Comparison of ENCODE assay signal across 15 cellular contexts in the genomic region with DNA sequence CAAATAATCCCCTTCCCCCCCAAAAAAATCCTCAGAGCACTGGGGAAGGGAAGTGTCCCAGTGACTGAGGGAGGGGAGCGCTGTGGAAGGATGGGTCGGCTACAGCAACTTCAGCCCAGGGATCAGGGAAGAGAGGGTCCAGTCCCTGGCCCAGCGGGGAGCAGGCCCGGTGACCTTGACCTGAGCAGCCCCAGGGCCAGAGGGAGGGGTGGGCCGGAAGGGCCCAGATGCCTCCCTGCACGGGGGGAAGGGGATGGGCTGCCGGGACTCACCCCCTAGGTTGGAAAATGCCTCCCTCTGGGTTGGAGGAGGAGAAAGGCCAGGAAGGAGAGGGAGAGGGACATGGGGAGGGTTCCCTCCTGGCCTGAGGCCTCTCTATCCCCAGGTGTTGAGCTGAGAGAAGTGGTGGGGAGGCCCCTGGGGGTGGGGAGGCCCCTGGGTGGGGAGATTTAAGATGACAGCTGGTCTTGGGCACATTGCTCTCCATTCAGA. TPM values are rescaled to one million over a fixed set of nuclear protein-coding genes. Genes with fewer than 3 reads are reported as not detected.
DNase-seq lines count a peak whose midpoint lies in the region; ATAC-seq and TF ChIP-seq lines count a peak whose summit lies in the region.
"Had no signal": no experiment of that assay in that cellular context is flagged by ENCODE, and none has a peak within 500 bp of the region (broad histone marks: within the 10 kb centered on the region; RNA-seq: fewer than 3 reads in every experiment).

No MANE protein-coding gene starts in this region.

- H3K4me1 ChIP-seq in ES-I3 (ENCODE audit: insufficient read depth, low read length) (peaks cover 38% of the 10 kb centered on the region), RWPE2 (ENCODE audit: insufficient read depth, poor library complexity, severe bottlenecking) (peaks cover 50% of the 10 kb centered on the region), esophagus squamous epithelium (peaks cover 61 to 87% (median 80%) of the 10 kb centered on the region in 3 donors), osteoblast (ENCODE audit: insufficient read depth, low read length) (peaks cover 4% of the 10 kb centered on the region)

- ATAC-seq in RWPE2 (ENCODE audit: low read depth), result no peak
- ATAC-seq in GM21529 (IDR thresholded peaks at IDR 0.05; ENCODE audit: unreplicated experiment), result no peak
- ATAC-seq in HG03378 (IDR thresholded peaks at IDR 0.05; ENCODE audit: unreplicated experiment), result no peak

- peaks cover 49% of the 10 kb centered on the region for H4K20me1 ChIP-seq in osteoblast (ENCODE audit: insufficient read depth, low read length)

- H3K9me3 ChIP-seq in ES-I3 (ENCODE audit: control insufficient read depth, insufficient read depth, low read length), result no peaks in the 10 kb centered on the region
- no peaks in the 10 kb centered on the region for H3K9me3 ChIP-seq in RWPE2 (ENCODE audit: severe bottlenecking)
- no peaks in the 10 kb centered on the region for H3K9me3 ChIP-seq in esophagus squamous epithelium
- no peaks in the 10 kb centered on the region for H3K9me3 ChIP-seq in osteoblast (ENCODE audit: low read depth, low read length)
- H3K9me3 ChIP-seq: adrenal gland had no signal

- DNase-seq in RWPE2 (ENCODE audit: low spot score) (no peak), esophagus squamous epithelium (lab: John Stamatoyannopoulos, UW) (no peak), osteoblast (ENCODE audit: insufficient read length, low spot score, missing footprints) (peak; percentile 89), NCI-H2029 treated with DMSO at 0.1 percent for 48 hours (lab: John Stamatoyannopoulos, UW) (no peak)
- DNase-seq in stimulated activated CD4-positive, alpha-beta T cell treated with anti-CD3 and anti-CD28 coated beads, Interleukin-15, amount 100 ng/mL, for 24 hours, result no peak
- DNase-seq: activated CD8-positive, alpha-beta T cell treated with anti-CD3 and anti-CD28 coated beads for 36 hours; Karpas-422; left colon; NCI-H1417 treated with DMSO at 0.1 percent for 48 hours; NCI-H226 had no signal

- no peak overlapping the region for H3K4me2 ChIP-seq in osteoblast (ENCODE audit: insufficient read depth, low read length)

- intact Hi-C loops in esophagus squamous epithelium (cut with DNase I), result no loop called here

- no peak overlapping the region for H2AFZ ChIP-seq in osteoblast (ENCODE audit: low read length)

- TF ChIP-seq CTCF in RWPE2 (IDR thresholded peaks at IDR 0.05; ENCODE audit: poor library complexity, severe bottlenecking) (no peak), esophagus squamous epithelium (IDR thresholded peaks at IDR 0.05) (no peak), osteoblast (IDR thresholded peaks at IDR 0.05; ENCODE audit: extremely low read depth, low read depth, low read length) (no peak)

- H3K27ac ChIP-seq in RWPE2 (ENCODE audit: poor library complexity, severe bottlenecking) (peak overlapping the region; percentile 83), esophagus squamous epithelium (peak overlapping the region; percentile 63 to 85 (median 74)), osteoblast (ENCODE audit: low read depth, low read length) (no peak overlapping the region)
- H3K27ac ChIP-seq: SK-N-MC had no signal

- no peak overlapping the region for H3K4me3 ChIP-seq in RWPE2 (ENCODE audit: severe bottlenecking)
- H3K4me3 ChIP-seq in esophagus squamous epithelium, result peak overlapping the region in 3 of 4 donors; percentile 21 to 60 (median 47)
- no peak overlapping the region for H3K4me3 ChIP-seq in osteoblast (ENCODE audit: insufficient read depth, low read length)
- H3K4me3 ChIP-seq: adrenal gland, SK-N-MC had no signal

- H3K27me3 ChIP-seq in RWPE2 (ENCODE audit: insufficient read depth, poor library complexity, severe bottlenecking), result no peaks in the 10 kb centered on the region
- H3K27me3 ChIP-seq in esophagus squamous epithelium, result peaks cover 0 to 69% (median 0%) of the 10 kb centered on the region in 4 donors
- no peaks in the 10 kb centered on the region for H3K27me3 ChIP-seq in osteoblast (ENCODE audit: insufficient read depth, low read length)
- H3K27me3 ChIP-seq: adrenal gland had no signal

- H3K36me3 ChIP-seq in ES-I3 (ENCODE audit: insufficient read depth, low read length) (no peaks in the 10 kb centered on the region), RWPE2 (ENCODE audit: low read depth) (peaks cover 16% of the 10 kb centered on the region), esophagus squamous epithelium (peaks cover 0 to 18% (median 0%) of the 10 kb centered on the region in 3 donors), osteoblast (ENCODE audit: insufficient read depth, low read length) (no peaks in the 10 kb centered on the region)
- H3K36me3 ChIP-seq: adrenal gland had no signal

- TF ChIP-seq POLR2A in esophagus squamous epithelium (IDR thresholded peaks at IDR 0.05), result no peak

- H3K9ac ChIP-seq in ES-I3 (ENCODE audit: low read depth, low read length), result peak overlapping the region; percentile 41; the same call in 1 of the 2 replicates

- 57% methylated on average over 3 of the region's 7 CpGs; no CpG with 5 or more reads in 1 of the 2 donors for WGBS in esophagus squamous epithelium, 2 donors

- H3K79me2 ChIP-seq in osteoblast (ENCODE audit: insufficient read depth, low read length), result no peaks in the 10 kb centered on the region

RNA-seq across cellular contexts. Expression of a gene that starts 19.8 kb away (rescaled TPM):
- 100 to 1,000 TPM in 1 of 4 donors, 10 to 100 TPM in 3; 59.3 to 129 (median 78.6) TPM for total RNA-seq in esophagus squamous epithelium
- 44.8 and 54.3 TPM in 2 replicates for total RNA-seq in osteoblast

Comparison
In these comparisons a context has a peak if more than half of its experiments do, and no peak if none do; other contexts are left out.
1. H3K4me3 ChIP-seq: peak in esophagus squamous epithelium (3 of 4); none in RWPE2 (single experiment) and osteoblast (single experiment).